ENCODE assay signal across 8 cellular contexts in genomic region chr17:35726609-35727460, GRCh38. TPM values are rescaled to one million over a fixed set of nuclear protein-coding genes. Genes with fewer than 3 reads are reported as not detected.
DNase-seq lines count a peak whose midpoint lies in the region; ATAC-seq, FAIRE-seq and TF ChIP-seq lines count a peak whose summit lies in the region.

No MANE protein-coding gene starts in this region.

- H3K4me3 ChIP-seq in bronchial epithelial cell (ENCODE audit: low read depth, low read length) = no peak overlapping the region

- H3K36me3 ChIP-seq in bronchial epithelial cell (ENCODE audit: control insufficient read depth, insufficient read depth, low read length) = peaks cover 4% of the 10 kb centered on the region

- TF ChIP-seq CTCF in bronchial epithelial cell (IDR thresholded peaks at IDR 0.05; ENCODE audit: insufficient read depth, low read length, severe bottlenecking) = no peak

- DNase-seq in AG20443 (ENCODE audit: low spot score) (peak; percentile 87), HUDEP-2 (lab: John Stamatoyannopoulos, UW; ENCODE audit: unreplicated experiment in 76 of 76) (peak in 41 of 76 experiments; percentile 6 to 81 (median 35)), bronchial epithelial cell (ENCODE audit: low read depth) (peak; percentile 41), myocyte (ENCODE audit: low read depth) (peak; percentile 79), NCI-H446 (lab: John Stamatoyannopoulos, UW) (no peak)
- no peak for DNase-seq in activated CD8-positive, alpha-beta memory T cell treated with anti-CD3 and anti-CD28 coated beads, Interleukin-2, amount 50 U/mL, for 4 hours

- H3K27me3 ChIP-seq in bronchial epithelial cell (ENCODE audit: control insufficient read depth, insufficient read depth, low read length) = no peaks in the 10 kb centered on the region

- no peak for ATAC-seq in HG03097 (IDR thresholded peaks at IDR 0.05; ENCODE audit: low FRiP score, unreplicated experiment)
- ATAC-seq in GM18861 (IDR thresholded peaks at IDR 0.05; ENCODE audit: unreplicated experiment) = no peak

- no peak for FAIRE-seq in bronchial epithelial cell (lab: Jason Lieb, UNC)

RNA-seq across cellular contexts. Expression of gene RASL10B, which starts 4.6 kb away (rescaled TPM):
- 0.51 and 0.53 TPM in 2 replicates for total RNA-seq in bronchial epithelial cell
- 1.1 and 1.3 TPM in 2 replicates for total RNA-seq in myocyte
- polyA plus RNA-seq in myocyte (2012) = 1.7 TPM

RNA-seq across cellular contexts. Expression of gene GAS2L2, which starts 26.2 kb away (rescaled TPM):
- total RNA-seq in bronchial epithelial cell (under 0.01 TPM in 1 of 2 replicates, not detected in the other), myocyte (0.08 TPM in 1 of 2 replicates, not detected in the other)
- 0.04 TPM for polyA plus RNA-seq in myocyte (2012)

RNA-seq across cellular contexts. Expression of gene C17orf50, which starts 33.9 kb away (rescaled TPM):
- total RNA-seq in bronchial epithelial cell = not detected in 2 replicates
- total RNA-seq in myocyte = not detected in 2 replicates
- 0.08 TPM for polyA plus RNA-seq in myocyte (2012)

Comparison
In these comparisons a context has a peak if more than half of its experiments do, and no peak if none do; other contexts are left out.
1. DNase-seq: peak in AG20443 (single experiment), HUDEP-2 (41 of 76), bronchial epithelial cell (single experiment) and myocyte (single experiment); none in NCI-H446 (0 of 2) and activated CD8-positive, alpha-beta memory T cell treated with anti-CD3 and anti-CD28 coated beads, Interleukin-2, amount 50 U/mL, for 4 hours (single experiment).